25 cellular contexts compared by ENCODE assay signal in the genomic region with DNA sequence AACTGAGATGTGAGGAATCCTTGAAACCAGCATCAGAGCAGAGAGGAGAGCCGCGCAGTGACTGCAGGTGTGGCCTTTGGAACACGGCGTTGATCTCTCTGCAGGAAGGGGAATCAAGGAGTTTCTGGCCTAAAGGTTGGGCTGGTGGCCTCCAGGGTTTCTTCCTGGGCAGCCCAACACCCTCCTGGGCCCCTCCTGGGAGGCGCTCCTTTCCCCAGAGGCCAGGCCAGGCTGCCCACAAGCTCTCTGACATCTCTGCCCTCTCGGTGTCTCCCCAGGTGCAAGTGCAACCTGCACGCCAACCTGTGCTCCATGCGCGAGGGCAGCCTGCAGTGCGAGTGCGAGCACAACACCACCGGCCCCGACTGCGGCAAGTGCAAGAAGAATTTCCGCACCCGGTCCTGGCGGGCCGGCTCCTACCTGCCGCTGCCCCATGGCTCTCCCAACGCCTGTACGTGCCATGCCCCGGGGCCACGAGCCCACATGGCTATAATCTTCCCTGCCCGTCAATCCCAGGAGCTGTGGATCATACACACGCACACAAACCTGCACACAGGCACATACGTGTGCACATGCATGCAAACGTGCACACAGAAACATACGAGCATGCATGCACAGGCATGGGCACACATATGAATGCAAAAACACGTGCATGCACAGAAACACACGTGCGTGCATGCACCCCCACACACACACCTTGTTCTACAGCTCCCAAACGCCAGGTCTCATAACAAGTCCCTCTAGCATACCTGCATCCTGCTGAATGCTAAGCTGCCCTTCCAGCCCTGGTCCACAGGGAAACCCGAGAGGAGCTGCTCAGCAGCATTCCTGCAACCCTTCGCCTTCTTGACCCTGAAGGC.
A peak's percentile ranks its signal among the peaks of the same experiment; 100 is the strongest.
DNase-seq lines count a peak whose midpoint lies in the region; ATAC-seq, FAIRE-seq and TF ChIP-seq lines count a peak whose summit lies in the region.
"Had no signal": no experiment of that assay in that cellular context is flagged by ENCODE, and none has a peak within 500 bp of the region (broad histone marks: within the 10 kb centered on the region; RNA-seq: fewer than 3 reads in every experiment).

No MANE protein-coding gene starts in this region.

- no peak overlapping the region for H2AK9ac ChIP-seq in IMR-90 (replicated peaks; ENCODE audit: low read depth, low read length, poor library complexity)

- H3K4me2 ChIP-seq in HepG2 (ENCODE audit: low read depth, low read length) (no peak overlapping the region), IMR-90 (ENCODE audit: low read depth, low read length) (no peak overlapping the region), osteoblast (ENCODE audit: insufficient read depth, low read length) (no peak overlapping the region)
- H3K4me2 ChIP-seq: A549, GM23338 had no signal

- no peak overlapping the region for H4K91ac ChIP-seq in IMR-90 (ENCODE audit: insufficient read depth, low read depth, low read length)

- TF ChIP-seq EP300 in HepG2 (IDR thresholded peaks at IDR 0.05; ENCODE audit: low read depth in 2 of 2, low read length in 2 of 2) (no peak), HepG2 (CRISPR knock-in tag; IDR thresholded peaks at IDR 0.05; ENCODE audit: borderline replicate concordance) (no peak)

- no peak overlapping the region for H3K9ac ChIP-seq in HepG2 (ENCODE audit: insufficient read depth, low read depth, low read length)
- no peak overlapping the region for H3K9ac ChIP-seq in IMR-90 (ENCODE audit: low read depth, low read length)

- no peaks in the 10 kb centered on the region for H3K36me3 Mint-ChIP-seq in glutamatergic neuron (ENCODE audit: unreplicated experiment)
- H3K36me3 Mint-ChIP-seq: CD14-positive monocyte; CD8-positive, alpha-beta memory T cell had no signal

- TF ChIP-seq POLR2A in HepG2 (IDR thresholded peaks at IDR 0.05; ENCODE audit: insufficient read depth in 1 of 2, low read depth in 2 of 2, low read length in 2 of 2) (no peak), right lobe of liver (IDR thresholded peaks at IDR 0.05) (no peak), IMR-90 (IDR thresholded peaks at IDR 0.05; ENCODE audit: low read depth, low read length) (no peak)

- no peak overlapping the region for H2AK5ac ChIP-seq in IMR-90 (ENCODE audit: low read depth, low read length)

- H3K4me1 ChIP-seq in HepG2 (ENCODE audit: insufficient read depth, low read length) (no peaks in the 10 kb centered on the region), right lobe of liver (no peaks in the 10 kb centered on the region), IMR-90 (ENCODE audit: control insufficient read depth, insufficient read depth, low read length) (no peaks in the 10 kb centered on the region), osteoblast (ENCODE audit: insufficient read depth, low read length) (no peaks in the 10 kb centered on the region)
- H3K4me1 ChIP-seq: A549 had no signal

- FAIRE-seq in HepG2 (lab: Jason Lieb, UNC) = no peak
- FAIRE-seq: A549, D721Med, GM12878 had no signal

- H2BK15ac ChIP-seq in IMR-90 (ENCODE audit: low read depth, low read length) = no peak overlapping the region

- intact Hi-C loops in HepG2 (cut with micrococcal nuclease; ENCODE audit: unreplicated experiment) (no loop called here), right lobe of liver (cut with DNase I) (no loop called here), IMR-90 (cut with micrococcal nuclease) (no loop called here)

- H3K4ac ChIP-seq in IMR-90 (ENCODE audit: low read depth, low read length) = no peak overlapping the region

- H4K20me1 ChIP-seq in HepG2 (ENCODE audit: insufficient read depth, low read length) (no peaks in the 10 kb centered on the region), IMR-90 (ENCODE audit: insufficient read depth, low read length) (no peaks in the 10 kb centered on the region; the same call in 1 of the 2 replicates), osteoblast (ENCODE audit: insufficient read depth, low read length) (no peaks in the 10 kb centered on the region)

- H3K9me3 Mint-ChIP-seq in glutamatergic neuron (ENCODE audit: unreplicated experiment) = peaks cover 6% of the 10 kb centered on the region
- H3K9me3 Mint-ChIP-seq: CD14-positive monocyte; CD4-positive, alpha-beta T cell; CD8-positive, alpha-beta memory T cell; GM23338; H9 had no signal

- H3K18ac ChIP-seq in IMR-90 (ENCODE audit: low read depth, low read length) = no peak overlapping the region

- no peak overlapping the region for H2BK5ac ChIP-seq in IMR-90 (ENCODE audit: low read depth, low read length, poor library complexity, severe bottlenecking)

- H3K56ac ChIP-seq in IMR-90 (ENCODE audit: extremely low read depth, insufficient read depth, low read length) = no peak overlapping the region

- no peak overlapping the region for H3K14ac ChIP-seq in IMR-90 (replicated peaks; ENCODE audit: low read depth, low read length)

- H3K27ac ChIP-seq in HepG2 (ENCODE audit: extremely low read length, insufficient read depth, low read length) (no peak overlapping the region), right lobe of liver (no peak overlapping the region), IMR-90 (ENCODE audit: insufficient read depth, low read length) (no peak overlapping the region), osteoblast (ENCODE audit: low read depth, low read length) (no peak overlapping the region)
- H3K27ac ChIP-seq: A549 had no signal

- no peak overlapping the region for H3K23ac ChIP-seq in IMR-90 (ENCODE audit: low read depth, low read length)

- H3K27me3 ChIP-seq in HepG2 (ENCODE audit: control insufficient read depth in 1 of 2, insufficient read depth in 2 of 2, low read length in 2 of 2) = peaks cover 12 to 80% of the 10 kb centered on the region in 2 experiments; a peak in 4 of 5 replicates
- no peaks in the 10 kb centered on the region for H3K27me3 ChIP-seq in right lobe of liver
- peaks cover 66% of the 10 kb centered on the region for H3K27me3 ChIP-seq in IMR-90 (ENCODE audit: control insufficient read depth, insufficient read depth, low read length)
- H3K27me3 ChIP-seq in osteoblast (ENCODE audit: insufficient read depth, low read length) = peaks cover 19% of the 10 kb centered on the region
- H3K27me3 ChIP-seq: BE2C had no signal

- H2BK20ac ChIP-seq in IMR-90 (ENCODE audit: low read depth, low read length) = no peak overlapping the region

- TF ChIP-seq RAD21 in HepG2 (CRISPR knock-in tag; IDR thresholded peaks at IDR 0.05) (no peak), IMR-90 (IDR thresholded peaks at IDR 0.05; ENCODE audit: low read length) (no peak)

- H3K79me2 ChIP-seq in HepG2 (ENCODE audit: insufficient read depth, low read length) (no peaks in the 10 kb centered on the region), osteoblast (ENCODE audit: insufficient read depth, low read length) (no peaks in the 10 kb centered on the region)

- DNase-seq in HepG2 (ENCODE audit: low spot score) = no peak
- no peak for DNase-seq in right lobe of liver
- no peak for DNase-seq in IMR-90
- DNase-seq in glutamatergic neuron = peak; percentile 9
- peak; percentile 56 for DNase-seq in osteoblast (ENCODE audit: insufficient read length, low spot score, missing footprints)
- DNase-seq in Kasumi-1 (lab: John Stamatoyannopoulos, UW) = no peak
- DNase-seq: 8988T; ACHN; AML-193; BE2C; CD4-positive, alpha-beta T cell; CD8-positive, alpha-beta memory T cell; DMS 273 treated with DMSO at 0.1 percent for 48 hours; DMS79; EL; GDM1; H9 had no signal

- H3K9me1 ChIP-seq in IMR-90 (ENCODE audit: insufficient read depth, low read length) = no peaks in the 10 kb centered on the region

- peaks cover 5% of the 10 kb centered on the region for H3K27me3 Mint-ChIP-seq in glutamatergic neuron (ENCODE audit: unreplicated experiment)

- no peaks in the 10 kb centered on the region for H3K79me1 ChIP-seq in IMR-90 (ENCODE audit: low read depth in 1 of 2, low read length in 2 of 2)

- no peak overlapping the region for H3K4me3 Mint-ChIP-seq in glutamatergic neuron (ENCODE audit: unreplicated experiment)
- H3K4me3 Mint-ChIP-seq: CD14-positive monocyte; CD4-positive, alpha-beta T cell; CD8-positive, alpha-beta memory T cell; GM23338; H9 had no signal

- TF ChIP-seq CTCF in HepG2 (CRISPR knock-in tag; IDR thresholded peaks at IDR 0.05) = no peak
- TF ChIP-seq CTCF in right lobe of liver (IDR thresholded peaks at IDR 0.05) = no peak
- no peak for TF ChIP-seq CTCF in IMR-90 (conservative IDR thresholded peaks at IDR 0.05; ENCODE audit: low read depth, low read length)
- TF ChIP-seq CTCF in glutamatergic neuron (IDR thresholded peaks at IDR 0.05; ENCODE audit: partially characterized antibody, unreplicated experiment) = no peak
- no peak for TF ChIP-seq CTCF in osteoblast (IDR thresholded peaks at IDR 0.05; ENCODE audit: extremely low read depth, low read depth, low read length)

- H3K4me1 Mint-ChIP-seq in glutamatergic neuron (ENCODE audit: low read depth, unreplicated experiment) = peaks cover 17% of the 10 kb centered on the region
- H3K4me1 Mint-ChIP-seq: CD8-positive, alpha-beta memory T cell had no signal

- H2BK120ac ChIP-seq in IMR-90 (ENCODE audit: low read depth, low read length) = no peak overlapping the region

- ATAC-seq in HepG2 (no peak), right lobe of liver (no peak), IMR-90 (ENCODE audit: low read depth) (no peak), GM18909 (IDR thresholded peaks at IDR 0.05; ENCODE audit: poor library complexity, unreplicated experiment) (no peak), HG02938 (IDR thresholded peaks at IDR 0.05; ENCODE audit: unreplicated experiment) (no peak)
- ATAC-seq: A549, GM12878, GM23338, HCT116 had no signal

- H4K8ac ChIP-seq in IMR-90 (ENCODE audit: low read depth in 2 of 2, low read length in 2 of 2) = no peak overlapping the region

- POLR2A ChIA-PET in HepG2 (lab: Yijun Ruan, JAX) (no interaction called here), IMR-90 (lab: Charles Lee; ENCODE audit: unreplicated experiment) (no interaction called here)

- in situ Hi-C loops in HepG2 (cut with HindIII; ENCODE audit: extremely low pct_ligation_motif_present, low pct_unique_long_range_greater_than_20kb) (loop anchor here (25.0 kb wide), 1 partner anchor 640 kb away; no protein-coding TSS in a partner anchor), IMR-90 (cut with MboI; ENCODE audit: low sequenced_read_pairs) (no loop called here)

- dilution Hi-C loops in IMR-90 (cut with HindIII; ENCODE audit: low sequenced_read_pairs, unreplicated experiment) = no loop called here

- no peak overlapping the region for H2AFZ ChIP-seq in HepG2 (ENCODE audit: low read length)
- peak overlapping the region; percentile 55 for H2AFZ ChIP-seq in IMR-90 (replicated peaks; ENCODE audit: low read length, poor library complexity)
- no peak overlapping the region for H2AFZ ChIP-seq in osteoblast (ENCODE audit: low read length)
- H2AFZ ChIP-seq: GM23338 had no signal

- H3K9me3 ChIP-seq in HepG2 (ENCODE audit: low read length) (no peaks in the 10 kb centered on the region), right lobe of liver (no peaks in the 10 kb centered on the region), IMR-90 (ENCODE audit: control insufficient read depth, insufficient read depth, low read length) (no peaks in the 10 kb centered on the region), osteoblast (ENCODE audit: low read depth, low read length) (no peaks in the 10 kb centered on the region)
- H3K9me3 ChIP-seq: A549, BE2C had no signal

- H3K36me3 ChIP-seq in HepG2 (replicated peaks in 1 of 2; ENCODE audit: control insufficient read depth in 1 of 2, insufficient read depth in 2 of 2, low read length in 2 of 2) = no peaks in the 10 kb centered on the region
- no peaks in the 10 kb centered on the region for H3K36me3 ChIP-seq in right lobe of liver
- H3K36me3 ChIP-seq in IMR-90 (ENCODE audit: control insufficient read depth, insufficient read depth, low read length) = no peaks in the 10 kb centered on the region
- no peaks in the 10 kb centered on the region for H3K36me3 ChIP-seq in osteoblast (ENCODE audit: insufficient read depth, low read length)
- H3K36me3 ChIP-seq: BE2C had no signal

- 31% methylated on average over 7 of the region's 34 CpGs for WGBS in HepG2 (ENCODE audit: low lambda C conversion rate)
- 78% methylated on average over 14 of the region's 34 CpGs for whole genome bisulfite sequencing in right lobe of liver (ENCODE audit: insufficient coverage, low coverage, low lambda C conversion rate, missing lambda C conversion rate)
- 79% methylated on average over 24 of the region's 34 CpGs; no CpG with 5 or more reads in 1 of the 2 experiments for WGBS in IMR-90 (ENCODE audit: extremely low coverage in 2 of 2, insufficient read length in 1 of 2), 2 experiments

- BruUV-seq in HepG2 (replicated peaks; lab: Mats Ljungman, UMichigan) (no TSS peak), IMR-90 (replicated peaks; lab: Mats Ljungman, UMichigan) (no TSS peak)

- CTCF ChIA-PET in HepG2 (lab: Yijun Ruan, JAX; ENCODE audit: low intra/inter-chr PET ratio, low total read pairs) = no interaction called here
- CTCF ChIA-PET in IMR-90 (lab: Yijun Ruan, JAX) = no interaction called here

- H3K27ac Mint-ChIP-seq in glutamatergic neuron (ENCODE audit: unreplicated experiment) = no peak overlapping the region
- H3K27ac Mint-ChIP-seq: CD4-positive, alpha-beta T cell; CD8-positive, alpha-beta memory T cell; GM23338 had no signal

- H4K5ac ChIP-seq in IMR-90 (ENCODE audit: low read depth, low read length) = no peak overlapping the region

- no peak overlapping the region for H3K4me3 ChIP-seq in HepG2 (replicated peaks in 1 of 3; ENCODE audit: insufficient read depth in 1 of 3, low read depth in 2 of 3, low read length in 3 of 3)
- no peak overlapping the region for H3K4me3 ChIP-seq in right lobe of liver
- no peak overlapping the region for H3K4me3 ChIP-seq in IMR-90 (ENCODE audit: insufficient read depth, low read depth, low read length)
- no peak overlapping the region for H3K4me3 ChIP-seq in osteoblast (ENCODE audit: insufficient read depth, low read length)
- H3K4me3 ChIP-seq: A549, GM12878, GM23338 had no signal

Comparison
In these comparisons a context has a peak if more than half of its experiments do, and no peak if none do; other contexts are left out.
1. DNase-seq: peak in glutamatergic neuron (single experiment) and osteoblast (single experiment); none in HepG2 (single experiment), right lobe of liver (0 of 3), IMR-90 (single experiment) and Kasumi-1 (0 of 2).